In genomic region chr4:141009931-141010330, GRCh38 we compare ENCODE assay signal across 24 cellular contexts.
"Had no signal": no experiment of that assay in that cellular context is flagged by ENCODE, and none has a peak within 500 bp of the region (broad histone marks: within the 10 kb centered on the region; RNA-seq: fewer than 3 reads in every experiment).

No MANE protein-coding gene starts in this region.

- FAIRE-seq: frontal cortex, islet of Langerhans had no signal

- DNase-seq: activated CD4-positive, alpha-beta memory T cell treated with anti-CD3 and anti-CD28 coated beads for 36 hours; activated CD4-positive, alpha-beta T cell treated with anti-CD3 and anti-CD28 coated beads for 48 hours; activated CD8-positive, alpha-beta memory T cell treated with anti-CD3 and anti-CD28 coated beads, Interleukin-2, amount 50 U/mL, for 4 hours; activated gamma-delta T cell; activated naive CD4-positive, alpha-beta T cell treated with anti-CD3 and anti-CD28 coated beads, Interleukin-2, amount 10 ng/mL, durations not matched to agents 7 days and 5 days; activated naive CD8-positive, alpha-beta T cell treated with anti-CD3 and anti-CD28 coated beads, Interleukin-2, amount 10 ng/mL, durations not matched to agents 7 days and 5 days; activated T-cell treated with anti-CD3 and anti-CD28 coated beads, Interleukin-2, amount 50 U/mL, for 1 hour; cerebellar nuclear complex; colonic mucosa; dorsolateral prefrontal cortex; effector memory CD4-positive, alpha-beta T cell; left lung; lower lobe of right lung; mesendoderm; natural killer cell; stimulated activated CD4-positive, alpha-beta T cell treated with anti-CD3 and anti-CD28 coated beads, Interleukin-1b, Interleukin-23, amount 100 ng/mL, for 48 hours; stimulated activated CD4-positive, alpha-beta T cell treated with anti-CD3 and anti-CD28 coated beads, Interleukin-4, amount 100 ng/mL, for 4 hours; stimulated activated CD8-positive, alpha-beta memory T cell treated with anti-CD3 and anti-CD28 coated beads, Interleukin-4, amount 100 ng/mL, for 48 hours; stomach; thyroid gland; upper lobe of left lung; WERI-Rb-1 had no signal
